Comparison of ENCODE assay signal across 26 cellular contexts in genomic region chr10:21238044-21238443, GRCh38.
"Had no signal": no experiment of that assay in that cellular context is flagged by ENCODE, and none has a peak within 500 bp of the region (broad histone marks: within the 10 kb centered on the region; RNA-seq: fewer than 3 reads in every experiment).

No MANE protein-coding gene starts in this region.

- H3K27ac Mint-ChIP-seq: activated B cell treated with CpG ODN at 0.5 μM for 24 hours; activated CD4-positive, alpha-beta memory T cell treated with anti-CD3 and anti-CD28 coated beads for 36 hours; activated naive CD8-positive, alpha-beta T cell treated with anti-CD3 and anti-CD28 coated beads for 36 hours; effector memory CD8-positive, alpha-beta T cell; immature natural killer cell; natural killer cell; stimulated activated naive CD8-positive, alpha-beta T cell treated with anti-CD3 and anti-CD28 coated beads, Interleukin-15, amount 100 ng/mL, for 72 hours had no signal

- H3K4me3 ChIP-seq: esophagus muscularis mucosa, hepatocyte, left ventricle myocardium inferior, prostate gland, right atrium auricular region, spleen, tibial artery had no signal

- H3K4me3 Mint-ChIP-seq: activated B cell treated with CpG ODN at 0.5 μM for 24 hours; activated CD4-positive, alpha-beta memory T cell treated with anti-CD3 and anti-CD28 coated beads for 36 hours; activated naive CD8-positive, alpha-beta T cell treated with anti-CD3 and anti-CD28 coated beads for 36 hours; central memory CD8-positive, alpha-beta T cell; effector memory CD8-positive, alpha-beta T cell; immature natural killer cell; mesothelial cell of epicardium; natural killer cell; stimulated activated naive CD8-positive, alpha-beta T cell treated with anti-CD3 and anti-CD28 coated beads, Interleukin-15, amount 100 ng/mL, for 72 hours had no signal

- H3K36me3 Mint-ChIP-seq: activated CD4-positive, alpha-beta memory T cell treated with anti-CD3 and anti-CD28 coated beads for 36 hours; activated naive CD8-positive, alpha-beta T cell treated with anti-CD3 and anti-CD28 coated beads for 36 hours; immature natural killer cell; mesothelial cell of epicardium; natural killer cell had no signal

- H2AFZ ChIP-seq: hepatocyte had no signal

- H3K79me2 ChIP-seq: hepatocyte had no signal

- FAIRE-seq: astrocyte, colon, endothelial cell of umbilical vein, frontal cortex had no signal

- H3K4me1 Mint-ChIP-seq: activated B cell treated with CpG ODN at 0.5 μM for 24 hours; activated naive CD8-positive, alpha-beta T cell treated with anti-CD3 and anti-CD28 coated beads for 36 hours; central memory CD8-positive, alpha-beta T cell; immature natural killer cell; natural killer cell; stimulated activated naive CD8-positive, alpha-beta T cell treated with anti-CD3 and anti-CD28 coated beads, Interleukin-15, amount 100 ng/mL, for 72 hours had no signal

- ATAC-seq: effector memory CD8-positive, alpha-beta T cell; natural killer cell; stimulated activated naive CD8-positive, alpha-beta T cell treated with anti-CD3 and anti-CD28 coated beads, Interleukin-15, amount 100 ng/mL, for 72 hours had no signal

- H3K27ac ChIP-seq: esophagus muscularis mucosa, hepatocyte, left ventricle myocardium inferior, prostate gland, right atrium auricular region, spleen, tibial artery had no signal

- H3K4me2 ChIP-seq: hepatocyte had no signal

- H3K36me3 ChIP-seq: esophagus muscularis mucosa, left ventricle myocardium inferior, prostate gland, right atrium auricular region, spleen, tibial artery had no signal

- H3K27me3 Mint-ChIP-seq: activated B cell treated with CpG ODN at 0.5 μM for 24 hours; activated CD4-positive, alpha-beta memory T cell treated with anti-CD3 and anti-CD28 coated beads for 36 hours; activated naive CD8-positive, alpha-beta T cell treated with anti-CD3 and anti-CD28 coated beads for 36 hours; central memory CD8-positive, alpha-beta T cell; stimulated activated naive CD8-positive, alpha-beta T cell treated with anti-CD3 and anti-CD28 coated beads, Interleukin-15, amount 100 ng/mL, for 72 hours had no signal

- H3K9me3 ChIP-seq: esophagus muscularis mucosa, left ventricle myocardium inferior, prostate gland, right atrium auricular region, spleen, tibial artery had no signal

- H3K9me3 Mint-ChIP-seq: activated CD4-positive, alpha-beta memory T cell treated with anti-CD3 and anti-CD28 coated beads for 36 hours; activated naive CD8-positive, alpha-beta T cell treated with anti-CD3 and anti-CD28 coated beads for 36 hours; central memory CD8-positive, alpha-beta T cell; immature natural killer cell; natural killer cell had no signal

- DNase-seq: activated B cell treated with CpG ODN at 0.5 μM for 24 hours; activated CD4-positive, alpha-beta memory T cell treated with anti-CD3 and anti-CD28 coated beads for 36 hours; activated CD4-positive, alpha-beta T cell treated with anti-CD3 and anti-CD28 coated beads for 4 hours; activated naive CD4-positive, alpha-beta T cell treated with Interleukin-2 at 50 U/mL for 16 hours; activated naive CD8-positive, alpha-beta T cell treated with anti-CD3 and anti-CD28 coated beads for 36 hours; activated T-cell treated with anti-CD3 and anti-CD28 coated beads, Interleukin-2, amount 50 U/mL, for 48 hours; effector memory CD8-positive, alpha-beta T cell; glutamatergic neuron; immature natural killer cell; left ventricle myocardium inferior; natural killer cell; spleen; stimulated activated CD4-positive, alpha-beta T cell treated with anti-CD3 and anti-CD28 coated beads, Interleukin-4, amount 100 ng/mL, for 1 hour; stimulated activated naive CD8-positive, alpha-beta T cell treated with anti-CD3 and anti-CD28 coated beads, Interleukin-15, amount 100 ng/mL, for 72 hours; T1000; tibial artery had no signal

- H3K4me1 ChIP-seq: left ventricle myocardium inferior, prostate gland, right atrium auricular region, spleen, tibial artery had no signal

- H3K27me3 ChIP-seq: esophagus muscularis mucosa, hepatocyte, right atrium auricular region, spleen had no signal
